In the genomic region with DNA sequence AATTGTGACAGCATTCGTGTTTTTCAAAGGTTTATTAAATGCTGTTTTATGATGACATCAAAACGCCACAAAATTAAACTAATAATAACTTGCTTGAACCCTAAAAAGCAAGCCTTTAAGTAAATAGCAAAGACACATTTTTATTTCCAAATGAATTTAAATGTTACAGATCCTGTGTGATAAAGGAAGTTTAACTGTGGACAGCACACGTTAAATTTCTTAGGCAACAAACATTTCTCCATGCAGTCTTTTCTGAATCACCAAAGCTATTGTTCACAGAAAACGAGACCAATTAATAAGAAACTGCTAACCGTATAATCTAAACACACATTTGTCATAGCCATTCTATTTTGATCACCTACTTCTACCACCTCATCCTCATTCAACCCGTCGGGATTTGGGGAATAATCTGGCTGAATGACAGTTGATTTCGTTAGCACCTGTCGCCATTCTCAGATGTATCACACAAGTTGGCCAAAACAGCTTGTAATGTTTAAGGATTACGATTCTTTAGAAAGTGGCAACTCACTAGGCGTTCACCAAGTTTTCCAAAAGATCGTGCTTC, we compare ENCODE assay signal across 8 cellular contexts. TPM values are rescaled to one million over a fixed set of nuclear protein-coding genes. Genes with fewer than 3 reads are reported as not detected.
A peak's percentile ranks its signal among the peaks of the same experiment; 100 is the strongest.
DNase-seq lines count a peak whose midpoint lies in the region; ATAC-seq, FAIRE-seq and TF ChIP-seq lines count a peak whose summit lies in the region.

No MANE protein-coding gene starts in this region.

- H3K4me1 ChIP-seq in esophagus squamous epithelium: peaks cover 5 to 25% (median 9%) of the 10 kb centered on the region in 3 donors
- no peaks in the 10 kb centered on the region for H3K4me1 ChIP-seq in prostate gland (replicated peaks)

- FAIRE-seq in RCC 7860 (lab: Jason Lieb, UNC): peak; percentile 22

- H3K27me3 ChIP-seq in esophagus squamous epithelium (no peaks in the 10 kb centered on the region), prostate gland (replicated peaks; ENCODE audit: insufficient read depth) (no peaks in the 10 kb centered on the region)

- no peaks in the 10 kb centered on the region for H3K9me3 ChIP-seq in esophagus squamous epithelium
- H3K9me3 ChIP-seq in prostate gland: no peaks in the 10 kb centered on the region

- intact Hi-C loops in esophagus squamous epithelium (cut with DNase I): no loop called here
- intact Hi-C loops in prostate gland (cut with DNase I): loop anchor here (5.0 to 10.0 kb wide), 4 partner anchors 85 to 242 kb away; partner anchors contain the start of genes CUL1, ZNF425 and ZNF786
- intact Hi-C loops in head of caudate nucleus (cut with DNase I): loop anchor here (5.0 to 10.0 kb wide), 3 partner anchors 62 to 210 kb away; partner anchors contain the start of genes CUL1 and ZNF786

- DNase-seq in NCI-H748 (lab: John Stamatoyannopoulos, UW; ENCODE audit: unreplicated experiment) (peak; percentile 37), NCI-H748 treated with DMSO at 0.1 percent for 48 hours (lab: John Stamatoyannopoulos, UW) (no peak), RCC 7860 (ENCODE audit: low spot score) (no peak), esophagus squamous epithelium (lab: John Stamatoyannopoulos, UW) (no peak), prostate gland (ENCODE audit: low spot score) (no peak), head of caudate nucleus (no peak)
- no peak for DNase-seq in NK-92 treated with Interleukin-12 subunit alpha and Interleukin-12 subunit beta, amount 100 ng/mL, for 24 hours (lab: John Stamatoyannopoulos, UW)

- peak overlapping the region; percentile 76 to 98 (median 86) for H3K4me3 ChIP-seq in esophagus squamous epithelium
- H3K4me3 ChIP-seq in prostate gland: peak overlapping the region; percentile 89 to 91

- ATAC-seq in GM18867 (IDR thresholded peaks at IDR 0.05; ENCODE audit: unreplicated experiment): no peak

- 1 to 4% methylated on average over 12 of the region's 12 CpGs for WGBS in esophagus squamous epithelium, 2 donors
- WGBS in prostate gland: 2% methylated on average over 12 of the region's 12 CpGs

- TF ChIP-seq CTCF in esophagus squamous epithelium (IDR thresholded peaks at IDR 0.05) (no peak), prostate gland (IDR thresholded peaks at IDR 0.05) (no peak)

- no peak for TF ChIP-seq POLR2A in esophagus squamous epithelium (IDR thresholded peaks at IDR 0.05)
- no peak for TF ChIP-seq POLR2A in prostate gland (IDR thresholded peaks at IDR 0.05)

- H3K36me3 ChIP-seq in esophagus squamous epithelium: no peaks in the 10 kb centered on the region
- no peaks in the 10 kb centered on the region for H3K36me3 ChIP-seq in prostate gland

- H3K27ac ChIP-seq in esophagus squamous epithelium: peak overlapping the region; percentile 93 to 97 (median 96)
- peak overlapping the region; percentile 67 to 78 for H3K27ac ChIP-seq in prostate gland

RNA-seq across cellular contexts. Expression of gene EZH2, which starts 1.3 kb away (rescaled TPM):
- 10 to 100 TPM in 3 of 4 donors, 1 to 10 TPM in 1; 6.2 to 22.3 (median 12.7) TPM for total RNA-seq in esophagus squamous epithelium
- 1 to 10 TPM; 2.3 to 8.6 TPM for total RNA-seq in prostate gland
